9 cellular contexts compared by ENCODE assay signal in genomic region chr6:64505312-64505711, GRCh38.
DNase-seq lines count a peak whose midpoint lies in the region; ATAC-seq, FAIRE-seq and TF ChIP-seq lines count a peak whose summit lies in the region.
"Had no signal": no experiment of that assay in that cellular context is flagged by ENCODE, and none has a peak within 500 bp of the region (broad histone marks: within the 10 kb centered on the region; RNA-seq: fewer than 3 reads in every experiment).

No MANE protein-coding gene starts in this region.

- no peak overlapping the region for H3K4me3 Mint-ChIP-seq in stimulated activated effector memory CD8-positive, alpha-beta T cell treated with anti-CD3 and anti-CD28 coated beads, Interleukin-12 subunit alpha, Interleukin-12 subunit beta, amount 100 ng/mL, for 72 hours

- no peak overlapping the region; the same call in 1 of the 3 replicates for H3K4me2 ChIP-seq in A549

- POLR2A ChIA-PET in A549 (lab: Yijun Ruan, JAX) = no interaction called here

- no peak overlapping the region for H3K27ac ChIP-seq in A549
- H3K27ac ChIP-seq: ascending aorta had no signal

- peak; percentile 21; the same call in 1 of the 3 replicates for TF ChIP-seq CTCF in A549 (IDR thresholded peaks at IDR 0.05)

- no peak for TF ChIP-seq RAD21 in A549 (conservative IDR thresholded peaks at IDR 0.05 in 1 of 2, IDR thresholded peaks at IDR 0.05 in 1 of 2)

- no peaks in the 10 kb centered on the region for H3K36me3 Mint-ChIP-seq in stimulated activated effector memory CD8-positive, alpha-beta T cell treated with anti-CD3 and anti-CD28 coated beads, Interleukin-12 subunit alpha, Interleukin-12 subunit beta, amount 100 ng/mL, for 72 hours

- H3K9me3 Mint-ChIP-seq in stimulated activated effector memory CD8-positive, alpha-beta T cell treated with anti-CD3 and anti-CD28 coated beads, Interleukin-12 subunit alpha, Interleukin-12 subunit beta, amount 100 ng/mL, for 72 hours = peaks cover 7% of the 10 kb centered on the region

- peak in 1 of 2 experiments; percentile 38 for DNase-seq in A549 (ENCODE audit: low read depth in 1 of 2, low spot score in 1 of 2)
- peak; percentile 4 for DNase-seq in NCI-H460 (ENCODE audit: extremely low read depth, low read depth)
- DNase-seq in erythroblast (lab: John Stamatoyannopoulos, UW) = peak; percentile 36 to 54
- no peak for DNase-seq in NCI-H2029 treated with DMSO at 0.1 percent for 48 hours (lab: John Stamatoyannopoulos, UW)
- no peak for DNase-seq in stimulated activated effector memory CD8-positive, alpha-beta T cell treated with anti-CD3 and anti-CD28 coated beads, Interleukin-12 subunit alpha, Interleukin-12 subunit beta, amount 100 ng/mL, for 72 hours (ENCODE audit: low spot score in 2 of 2)
- DNase-seq in G401 (ENCODE audit: low spot score) = no peak
- DNase-seq in DMS153 treated with DMSO at 0.1 percent for 48 hours (lab: John Stamatoyannopoulos, UW; ENCODE audit: unreplicated experiment) = no peak

- WGBS in A549 (ENCODE audit: missing lambda C conversion rate) = 18% methylated on average over 3 of the region's 4 CpGs

- no peak overlapping the region for H3K4me3 ChIP-seq in A549
- H3K4me3 ChIP-seq: ascending aorta had no signal

- H3K27ac Mint-ChIP-seq in stimulated activated effector memory CD8-positive, alpha-beta T cell treated with anti-CD3 and anti-CD28 coated beads, Interleukin-12 subunit alpha, Interleukin-12 subunit beta, amount 100 ng/mL, for 72 hours = no peak overlapping the region

- in situ Hi-C loops in G401 (cut with HindIII; ENCODE audit: low sequenced_read_pairs) = no loop called here

- no peak for TF ChIP-seq EP300 in A549 (IDR thresholded peaks at IDR 0.05)

- CTCF ChIA-PET in A549 (lab: Yijun Ruan, JAX) = interaction anchor here (1.4 kb wide), 1 partner anchor 14 kb away, joined by 4 read pairs; no protein-coding TSS in a partner anchor

- peaks cover 6% of the 10 kb centered on the region; the same call in 1 of the 3 replicates for H3K4me1 ChIP-seq in A549
- H3K4me1 ChIP-seq: ascending aorta had no signal

- FAIRE-seq in A549 (lab: Jason Lieb, UNC) = no peak

- H3K4me1 Mint-ChIP-seq in stimulated activated effector memory CD8-positive, alpha-beta T cell treated with anti-CD3 and anti-CD28 coated beads, Interleukin-12 subunit alpha, Interleukin-12 subunit beta, amount 100 ng/mL, for 72 hours = no peaks in the 10 kb centered on the region

- no peaks in the 10 kb centered on the region for H3K9me3 ChIP-seq in A549
- H3K9me3 ChIP-seq: ascending aorta had no signal

- TF ChIP-seq POLR2A in A549 (IDR thresholded peaks at IDR 0.05; ENCODE audit: low read length) (no peak), erythroblast (IDR thresholded peaks at IDR 0.05; ENCODE audit: low read length) (no peak)

- ATAC-seq in A549 (peak in 1 of 2 experiments; percentile 58; a peak in 2 of 6 replicates), GM18502 (IDR thresholded peaks at IDR 0.05; ENCODE audit: poor library complexity, unreplicated experiment) (peak; percentile 58)
- ATAC-seq in stimulated activated effector memory CD8-positive, alpha-beta T cell treated with anti-CD3 and anti-CD28 coated beads, Interleukin-12 subunit alpha, Interleukin-12 subunit beta, amount 100 ng/mL, for 72 hours = no peak

TF ChIP-seq in A549, 52 proteins besides CTCF, POLR2A, EP300 and RAD21:
- TF ChIP-seq ZSCAN20 (CRISPR knock-in tag; IDR thresholded peaks at IDR 0.05) = no peak
- TF ChIP-seq E2F6 (IDR thresholded peaks at IDR 0.05; ENCODE audit: borderline replicate concordance, low read depth) = no peak
- TF ChIP-seq BHLHE40 (IDR thresholded peaks at IDR 0.05; ENCODE audit: low read depth, low read length) = no peak
- TF ChIP-seq RFX5 (IDR thresholded peaks at IDR 0.05) = no peak
- TF ChIP-seq HOXA7 (CRISPR knock-in tag; IDR thresholded peaks at IDR 0.05) = no peak
- TF ChIP-seq NFE2L2 (conservative IDR thresholded peaks at IDR 0.05; ENCODE audit: low read length) = no peak
- no peak for TF ChIP-seq TFCP2L1 (CRISPR knock-in tag; IDR thresholded peaks at IDR 0.05)
- no peak for TF ChIP-seq CHD4 (IDR thresholded peaks at IDR 0.05; ENCODE audit: borderline replicate concordance)
- TF ChIP-seq ELK1 (IDR thresholded peaks at IDR 0.05; ENCODE audit: low read depth, low read length) = no peak
- TF ChIP-seq POLR2AphosphoS2 (conservative IDR thresholded peaks at IDR 0.05; ENCODE audit: low read length) = no peak
- no peak for TF ChIP-seq JUNB (IDR thresholded peaks at IDR 0.05)
- TF ChIP-seq RARB (CRISPR knock-in tag; IDR thresholded peaks at IDR 0.05) = no peak
- TF ChIP-seq MYC (IDR thresholded peaks at IDR 0.05; ENCODE audit: borderline replicate concordance, low read length) = no peak
- TF ChIP-seq CBX8 (IDR thresholded peaks at IDR 0.05) = no peak
- no peak for TF ChIP-seq HES2 (IDR thresholded peaks at IDR 0.05)
- TF ChIP-seq HOXB13 (CRISPR knock-in tag; IDR thresholded peaks at IDR 0.05; ENCODE audit: low read depth) = no peak
- TF ChIP-seq FOXS1 (CRISPR knock-in tag; IDR thresholded peaks at IDR 0.05) = no peak
- no peak for TF ChIP-seq ZC3H11A (IDR thresholded peaks at IDR 0.05)
- no peak for TF ChIP-seq EHF (CRISPR knock-in tag; IDR thresholded peaks at IDR 0.05)

Comparison
In these comparisons a context has a peak if more than half of its experiments do, and no peak if none do; other contexts are left out.
1. DNase-seq: peak in NCI-H460 (single experiment) and erythroblast (2 of 2); none in NCI-H2029 treated with DMSO at 0.1 percent for 48 hours (single experiment), stimulated activated effector memory CD8-positive, alpha-beta T cell treated with anti-CD3 and anti-CD28 coated beads, Interleukin-12 subunit alpha, Interleukin-12 subunit beta, amount 100 ng/mL, for 72 hours (0 of 2), G401 (single experiment) and DMS153 treated with DMSO at 0.1 percent for 48 hours (single experiment).